8 cellular contexts compared by ENCODE assay signal in genomic region chr9:124771021-124771866, GRCh38. TPM values are rescaled to one million over a fixed set of nuclear protein-coding genes. Genes with fewer than 3 reads are reported as not detected.
DNase-seq lines count a peak whose midpoint lies in the region; ATAC-seq, FAIRE-seq and TF ChIP-seq lines count a peak whose summit lies in the region.

NR6A1 (minus strand) TSS chr9:124771311.

- peaks cover 23 to 53% (median 32%) of the 10 kb centered on the region in 3 donors for H3K27me3 Mint-ChIP-seq in immature natural killer cell (ENCODE audit: low read depth in 3 of 3)

- H3K27me3 ChIP-seq in WERI-Rb-1 (ENCODE audit: insufficient read depth, low read depth, severe bottlenecking) (no peaks in the 10 kb centered on the region), bronchial epithelial cell (ENCODE audit: control insufficient read depth, insufficient read depth, low read length) (no peaks in the 10 kb centered on the region)

- H3K36me3 ChIP-seq in WERI-Rb-1 (peaks cover 2% of the 10 kb centered on the region; the same call in 1 of the 2 replicates), bronchial epithelial cell (ENCODE audit: control insufficient read depth, insufficient read depth, low read length) (no peaks in the 10 kb centered on the region)

- H3K4me3 ChIP-seq in WERI-Rb-1 (ENCODE audit: low read depth, low read length), result peak within 1 kb of the TSS; percentile 70
- peak within 1 kb of the TSS; percentile 95 for H3K4me3 ChIP-seq in bronchial epithelial cell (ENCODE audit: low read depth, low read length)

- H3K4me3 Mint-ChIP-seq in immature natural killer cell, result peak within 1 kb of the TSS; percentile 88 to 95 (median 92)

- DNase-seq in AG08396 (ENCODE audit: low spot score) (peak; percentile 99), NCI-H2196 treated with DMSO at 0.1 percent for 48 hours (lab: John Stamatoyannopoulos, UW; ENCODE audit: unreplicated experiment) (peak; percentile 91), WERI-Rb-1 (peak; percentile 99), bronchial epithelial cell (ENCODE audit: low read depth) (peak; percentile 91), immature natural killer cell (peak; percentile 94 to 96 (median 95)), smooth muscle cell of the brain vasculature (ENCODE audit: low read depth, low spot score) (peak; percentile 93)

- no peak for FAIRE-seq in bronchial epithelial cell (lab: Jason Lieb, UNC)

- no peaks in the 10 kb centered on the region for H3K9me3 ChIP-seq in WERI-Rb-1 (ENCODE audit: severe bottlenecking)

- no peaks in the 10 kb centered on the region for H3K36me3 Mint-ChIP-seq in immature natural killer cell

- ATAC-seq in GM18870 (IDR thresholded peaks at IDR 0.05; ENCODE audit: unreplicated experiment) (peak; percentile 65), HG03108 (IDR thresholded peaks at IDR 0.05; ENCODE audit: unreplicated experiment) (peak; percentile 89)

- peak within 1 kb of the TSS; percentile 90 for H3K27ac ChIP-seq in WERI-Rb-1

- no peak for TF ChIP-seq CTCF in WERI-Rb-1 (IDR thresholded peaks at IDR 0.05; ENCODE audit: low read depth, low read length)
- TF ChIP-seq CTCF in bronchial epithelial cell (IDR thresholded peaks at IDR 0.05; ENCODE audit: insufficient read depth, low read length, severe bottlenecking), result peak; percentile 34

- peaks cover 31 to 39% of the 10 kb centered on the region in 2 donors for H3K4me1 Mint-ChIP-seq in immature natural killer cell

- no peaks in the 10 kb centered on the region for H3K9me3 Mint-ChIP-seq in immature natural killer cell

- peak within 1 kb of the TSS; percentile 82 to 95 (median 93) for H3K27ac Mint-ChIP-seq in immature natural killer cell

RNA-seq across cellular contexts. Expression of gene NR6A1, which starts in this region (rescaled TPM):
- total RNA-seq in bronchial epithelial cell, result 2.9 TPM in 2 replicates
- polyA plus RNA-seq in immature natural killer cell, result not detected

Comparison
In these comparisons a context has a peak if more than half of its experiments do, and no peak if none do; other contexts are left out.
1. Peak in every context shown above with its lines: DNase-seq, ATAC-seq, H3K4me3 ChIP-seq and H3K27ac ChIP-seq.
2. Peak in DNase-seq in immature natural killer cell; RNA of the gene not detected or under 1 TPM.